Comparison of ENCODE assay signal across 1 cellular context in the genomic region with DNA sequence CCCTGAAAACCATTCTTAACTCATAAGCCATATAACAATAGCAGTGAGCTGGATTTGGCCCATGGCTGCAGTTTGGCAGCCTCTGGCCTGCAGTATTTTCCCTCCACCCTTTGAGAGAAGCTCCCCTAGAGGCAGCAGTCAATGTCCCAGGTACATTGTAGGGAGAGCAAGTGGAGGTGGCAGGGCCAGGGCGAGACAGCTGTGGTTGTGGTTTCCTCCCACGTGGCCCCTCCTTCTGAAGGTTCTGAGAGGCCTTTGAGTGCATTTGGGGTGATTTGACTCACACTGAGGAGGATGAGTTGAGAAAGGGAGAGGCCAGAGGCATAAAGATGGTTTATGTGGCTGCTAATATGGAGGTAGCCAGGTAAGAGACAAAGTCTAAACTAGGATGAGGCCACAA.
TF ChIP-seq lines count a peak whose summit lies in the region.

No MANE protein-coding gene starts in this region.

TF ChIP-seq in WTC11, 78 proteins besides CTCF, POLR2A, EP300 and RAD21 (continued from another document):
- TF ChIP-seq, protein P1, sequence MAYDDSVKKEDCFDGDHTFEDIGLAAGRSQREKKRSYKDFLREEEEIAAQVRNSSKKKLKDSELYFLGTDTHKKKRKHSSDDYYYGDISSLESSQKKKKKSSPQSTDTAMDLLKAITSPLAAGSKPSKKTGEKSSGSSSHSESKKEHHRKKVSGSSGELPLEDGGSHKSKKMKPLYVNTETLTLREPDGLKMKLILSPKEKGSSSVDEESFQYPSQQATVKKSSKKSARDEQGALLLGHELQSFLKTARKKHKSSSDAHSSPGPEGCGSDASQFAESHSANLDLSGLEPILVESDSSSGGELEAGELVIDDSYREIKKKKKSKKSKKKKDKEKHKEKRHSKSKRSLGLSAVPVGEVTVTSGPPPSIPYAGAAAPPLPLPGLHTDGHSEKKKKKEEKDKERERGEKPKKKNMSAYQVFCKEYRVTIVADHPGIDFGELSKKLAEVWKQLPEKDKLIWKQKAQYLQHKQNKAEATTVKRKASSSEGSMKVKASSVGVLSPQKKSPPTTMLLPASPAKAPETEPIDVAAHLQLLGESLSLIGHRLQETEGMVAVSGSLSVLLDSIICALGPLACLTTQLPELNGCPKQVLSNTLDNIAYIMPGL (CRISPR knock-in tag; IDR thresholded peaks at IDR 0.05), result no peak
- TF ChIP-seq CBFB (CRISPR knock-in tag; IDR thresholded peaks at IDR 0.05; ENCODE audit: low read depth) (no peak), SMAD3 (CRISPR knock-in tag; IDR thresholded peaks at IDR 0.05; ENCODE audit: borderline replicate concordance) (no peak), EMX1 (CRISPR knock-in tag; IDR thresholded peaks at IDR 0.05) (no peak), SP1 (CRISPR knock-in tag; conservative IDR thresholded peaks at IDR 0.05) (no peak), TCF7 (CRISPR knock-in tag; IDR thresholded peaks at IDR 0.05; ENCODE audit: low read depth) (no peak), FOXP1 (CRISPR knock-in tag; IDR thresholded peaks at IDR 0.05; ENCODE audit: borderline replicate concordance) (no peak), JUN (CRISPR knock-in tag; IDR thresholded peaks at IDR 0.05) (no peak)
- TF ChIP-seq, protein P2, sequence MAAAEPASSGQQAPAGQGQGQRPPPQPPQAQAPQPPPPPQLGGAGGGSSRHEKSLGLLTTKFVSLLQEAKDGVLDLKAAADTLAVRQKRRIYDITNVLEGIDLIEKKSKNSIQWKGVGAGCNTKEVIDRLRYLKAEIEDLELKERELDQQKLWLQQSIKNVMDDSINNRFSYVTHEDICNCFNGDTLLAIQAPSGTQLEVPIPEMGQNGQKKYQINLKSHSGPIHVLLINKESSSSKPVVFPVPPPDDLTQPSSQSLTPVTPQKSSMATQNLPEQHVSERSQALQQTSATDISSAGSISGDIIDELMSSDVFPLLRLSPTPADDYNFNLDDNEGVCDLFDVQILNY (CRISPR knock-in tag; IDR thresholded peaks at IDR 0.05), result no peak
- TF ChIP-seq, protein P3, sequence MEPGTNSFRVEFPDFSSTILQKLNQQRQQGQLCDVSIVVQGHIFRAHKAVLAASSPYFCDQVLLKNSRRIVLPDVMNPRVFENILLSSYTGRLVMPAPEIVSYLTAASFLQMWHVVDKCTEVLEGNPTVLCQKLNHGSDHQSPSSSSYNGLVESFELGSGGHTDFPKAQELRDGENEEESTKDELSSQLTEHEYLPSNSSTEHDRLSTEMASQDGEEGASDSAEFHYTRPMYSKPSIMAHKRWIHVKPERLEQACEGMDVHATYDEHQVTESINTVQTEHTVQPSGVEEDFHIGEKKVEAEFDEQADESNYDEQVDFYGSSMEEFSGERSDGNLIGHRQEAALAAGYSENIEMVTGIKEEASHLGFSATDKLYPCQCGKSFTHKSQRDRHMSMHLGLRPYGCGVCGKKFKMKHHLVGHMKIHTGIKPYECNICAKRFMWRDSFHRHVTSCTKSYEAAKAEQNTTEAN (CRISPR knock-in tag; IDR thresholded peaks at IDR 0.05), result no peak
- TF ChIP-seq, protein P4, sequence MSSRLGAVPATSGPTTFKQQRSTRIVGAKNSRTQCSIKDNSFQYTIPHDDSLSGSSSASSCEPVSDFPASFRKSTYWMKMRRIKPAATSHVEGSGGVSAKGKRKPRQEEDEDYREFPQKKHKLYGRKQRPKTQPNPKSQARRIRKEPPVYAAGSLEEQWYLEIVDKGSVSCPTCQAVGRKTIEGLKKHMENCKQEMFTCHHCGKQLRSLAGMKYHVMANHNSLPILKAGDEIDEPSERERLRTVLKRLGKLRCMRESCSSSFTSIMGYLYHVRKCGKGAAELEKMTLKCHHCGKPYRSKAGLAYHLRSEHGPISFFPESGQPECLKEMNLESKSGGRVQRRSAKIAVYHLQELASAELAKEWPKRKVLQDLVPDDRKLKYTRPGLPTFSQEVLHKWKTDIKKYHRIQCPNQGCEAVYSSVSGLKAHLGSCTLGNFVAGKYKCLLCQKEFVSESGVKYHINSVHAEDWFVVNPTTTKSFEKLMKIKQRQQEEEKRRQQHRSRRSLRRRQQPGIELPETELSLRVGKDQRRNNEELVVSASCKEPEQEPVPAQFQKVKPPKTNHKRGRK (CRISPR knock-in tag; IDR thresholded peaks at IDR 0.05; ENCODE audit: borderline replicate concordance), result no peak
- TF ChIP-seq, protein P5, sequence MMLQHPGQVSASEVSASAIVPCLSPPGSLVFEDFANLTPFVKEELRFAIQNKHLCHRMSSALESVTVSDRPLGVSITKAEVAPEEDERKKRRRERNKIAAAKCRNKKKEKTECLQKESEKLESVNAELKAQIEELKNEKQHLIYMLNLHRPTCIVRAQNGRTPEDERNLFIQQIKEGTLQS (CRISPR knock-in tag; conservative IDR thresholded peaks at IDR 0.05), result no peak
